ENCODE assay signal across 8 cellular contexts in the genomic region with DNA sequence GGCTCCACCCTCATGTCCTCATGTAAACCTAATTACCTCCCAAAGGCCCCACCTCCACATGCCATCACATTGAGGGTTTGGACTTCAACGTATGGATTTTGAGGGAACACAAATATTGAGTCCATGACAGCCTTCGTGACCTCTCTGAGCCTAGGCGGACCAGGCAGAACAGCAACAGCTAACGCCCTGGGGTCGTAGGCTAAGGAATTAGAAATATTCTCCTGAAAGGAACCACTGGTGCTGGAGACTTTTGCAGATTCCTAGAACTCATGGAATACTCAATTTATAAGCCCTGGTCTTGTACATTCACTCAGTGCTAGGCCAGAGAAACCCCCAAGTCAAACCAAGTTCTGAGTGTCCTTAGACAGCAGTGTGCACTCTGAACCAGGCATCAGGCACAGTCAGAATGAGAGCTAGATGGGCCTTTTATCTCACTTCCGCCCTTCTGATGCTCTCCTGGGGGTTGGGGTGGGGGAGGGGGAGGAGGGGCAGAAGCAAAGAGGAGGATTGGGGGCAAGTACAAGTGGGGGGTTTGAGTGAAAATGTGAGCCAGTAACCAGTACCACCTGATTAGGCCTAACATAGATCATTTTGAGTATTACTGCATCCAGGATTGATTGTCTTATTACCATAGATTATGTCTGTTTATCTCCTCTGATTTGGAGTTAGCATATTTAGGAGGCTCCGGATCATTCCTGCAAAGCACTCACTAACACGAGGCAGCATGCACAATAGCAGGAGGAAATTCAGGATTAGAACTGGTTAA.
DNase-seq lines count a peak whose midpoint lies in the region; ATAC-seq, FAIRE-seq and TF ChIP-seq lines count a peak whose summit lies in the region.

No MANE protein-coding gene starts in this region.

- no peaks in the 10 kb centered on the region for H4K20me1 ChIP-seq in hepatocyte (ENCODE audit: insufficient read depth, poor library complexity, severe bottlenecking)

- H3K27ac ChIP-seq in hepatocyte: no peak overlapping the region

- no peak for FAIRE-seq in frontal cortex (lab: Jason Lieb, UNC)

- peak; percentile 83 for DNase-seq in Jurkat, Clone E6-1 (ENCODE audit: low read depth, low spot score)
- DNase-seq in hepatocyte (ENCODE audit: low spot score): no peak
- no peak for DNase-seq in NCI-H510A treated with DMSO at 0.1 percent for 48 hours (lab: John Stamatoyannopoulos, UW)
- DNase-seq in frontal cortex (ENCODE audit: low spot score in 2 of 2): no peak
- no peak for DNase-seq in NCI-H2107 treated with DMSO at 0.1 percent for 48 hours (lab: John Stamatoyannopoulos, UW; ENCODE audit: unreplicated experiment)
- DNase-seq in HPDE6-E6E7 (ENCODE audit: extremely low spot score): no peak

- peak overlapping the region; percentile 27; the same call in 1 of the 2 replicates for H3K4me3 ChIP-seq in Jurkat, Clone E6-1 (ENCODE audit: low read length)
- no peak overlapping the region for H3K4me3 ChIP-seq in hepatocyte

- H2AFZ ChIP-seq in hepatocyte: no peak overlapping the region

- H3K9me3 ChIP-seq in hepatocyte (ENCODE audit: low read depth): no peaks in the 10 kb centered on the region

- no peak for TF ChIP-seq CTCF in hepatocyte (IDR thresholded peaks at IDR 0.05; ENCODE audit: poor library complexity)

- peaks cover 14% of the 10 kb centered on the region for H3K4me1 ChIP-seq in hepatocyte (ENCODE audit: insufficient read depth)

- 59% methylated on average over 8 of the region's 8 CpGs for WGBS in hepatocyte (ENCODE audit: low lambda C conversion rate, missing lambda C conversion rate)

- no peaks in the 10 kb centered on the region for H3K9me2 ChIP-seq in hepatocyte (replicated peaks; ENCODE audit: insufficient read depth)

- no peak for TF ChIP-seq POLR2A in GM18505 (IDR thresholded peaks at IDR 0.05; ENCODE audit: borderline replicate concordance, extremely low read depth, insufficient read depth, insufficient read length)

- H3K79me2 ChIP-seq in hepatocyte: no peaks in the 10 kb centered on the region

- peak overlapping the region; percentile 35 for H3K4me2 ChIP-seq in hepatocyte

- H3K27me3 ChIP-seq in hepatocyte: no peaks in the 10 kb centered on the region

- ATAC-seq in GM18505 (IDR thresholded peaks at IDR 0.05; ENCODE audit: unreplicated experiment) (peak; percentile 97), GM21576 (IDR thresholded peaks at IDR 0.05; ENCODE audit: unreplicated experiment) (peak; percentile 99)

- H3K36me3 ChIP-seq in hepatocyte (replicated peaks; ENCODE audit: insufficient read depth, low read depth): no peaks in the 10 kb centered on the region
